In genomic region chr4:187726485-187726884, GRCh38 we compare ENCODE assay signal across 14 cellular contexts.
DNase-seq lines count a peak whose midpoint lies in the region; ATAC-seq lines count a peak whose summit lies in the region.
"Had no signal": no experiment of that assay in that cellular context is flagged by ENCODE, and none has a peak within 500 bp of the region (broad histone marks: within the 10 kb centered on the region; RNA-seq: fewer than 3 reads in every experiment).

No MANE protein-coding gene starts in this region.

- DNase-seq in NCI-H748 (lab: John Stamatoyannopoulos, UW; ENCODE audit: unreplicated experiment) (peak; percentile 56), NCI-H748 treated with DMSO at 0.1 percent for 48 hours (lab: John Stamatoyannopoulos, UW) (no peak), NCI-H69 (lab: John Stamatoyannopoulos, UW) (peak; percentile 25), RPMI8226 (peak; percentile 51), AG08395 (ENCODE audit: low spot score) (no peak)
- DNase-seq: ACHN; AML-193; Caco-2; CD4-positive, alpha-beta T cell; DMS79 treated with DMSO at 0.1 percent for 48 hours; GF-D8; H9 had no signal

- ATAC-seq in HG02981 (IDR thresholded peaks at IDR 0.05; ENCODE audit: unreplicated experiment) (no peak), HG02870 (IDR thresholded peaks at IDR 0.05; ENCODE audit: unreplicated experiment) (no peak)

Comparison
In these comparisons a context has a peak if more than half of its experiments do, and no peak if none do; other contexts are left out.
1. DNase-seq: peak in NCI-H748 (single experiment), NCI-H69 (single experiment) and RPMI8226 (single experiment); none in NCI-H748 treated with DMSO at 0.1 percent for 48 hours (single experiment) and AG08395 (single experiment).